8 cellular contexts compared by ENCODE assay signal in genomic region chr14:91323671-91324605, GRCh38.
DNase-seq lines count a peak whose midpoint lies in the region; ATAC-seq and TF ChIP-seq lines count a peak whose summit lies in the region.

No MANE protein-coding gene starts in this region.

- H4K20me1 ChIP-seq in PC-9 (ENCODE audit: insufficient read depth): no peaks in the 10 kb centered on the region

- no peaks in the 10 kb centered on the region for H3K9me3 Mint-ChIP-seq in activated T-helper 17 cell treated with anti-CD3 and anti-CD28 coated beads, Interleukin-2, amount 50 U/mL, for 72 hours

- no peaks in the 10 kb centered on the region for H3K27me3 Mint-ChIP-seq in activated T-helper 17 cell treated with anti-CD3 and anti-CD28 coated beads, Interleukin-2, amount 50 U/mL, for 72 hours

- no peaks in the 10 kb centered on the region for H3K9me3 ChIP-seq in PC-9 (ENCODE audit: insufficient read depth, low read depth)

- no peaks in the 10 kb centered on the region for H3K9me2 ChIP-seq in PC-9 (ENCODE audit: insufficient read depth)

- CTCF ChIA-PET in PC-9 (lab: Charles Lee): interaction anchor here (0.9 kb wide), 1 partner anchor 156 kb away, joined by 3 read pairs; no protein-coding TSS in a partner anchor

- peak overlapping the region; percentile 93 for H3K27ac Mint-ChIP-seq in activated T-helper 17 cell treated with anti-CD3 and anti-CD28 coated beads, Interleukin-2, amount 50 U/mL, for 72 hours

- no peak overlapping the region for H3K27ac ChIP-seq in PC-9
- no peak overlapping the region for H3K27ac ChIP-seq in substantia nigra (ENCODE audit: low read depth, low read length, poor library complexity, severe bottlenecking)

- intact Hi-C loops in PC-9 (cut with micrococcal nuclease; ENCODE audit: unreplicated experiment): loop anchor here (1.0 kb wide), 1 partner anchor 94 kb away; no protein-coding TSS in a partner anchor

- peak; percentile 93 for TF ChIP-seq CTCF in PC-9 (conservative IDR thresholded peaks at IDR 0.05)
- TF ChIP-seq CTCF in fibroblast of the aortic adventitia (IDR thresholded peaks at IDR 0.05; ENCODE audit: insufficient read depth, low read length): peak; percentile 94

- no peak overlapping the region for H3K4me3 ChIP-seq in PC-9
- H3K4me3 ChIP-seq in fibroblast of the aortic adventitia (ENCODE audit: low read depth, low read length): peak overlapping the region; percentile 3

- POLR2A ChIA-PET in PC-9 (lab: Charles Lee; ENCODE audit: unreplicated experiment): no interaction called here

- peaks cover 84% of the 10 kb centered on the region for H3K36me3 Mint-ChIP-seq in activated T-helper 17 cell treated with anti-CD3 and anti-CD28 coated beads, Interleukin-2, amount 50 U/mL, for 72 hours (ENCODE audit: low read depth)

- H3K27me3 ChIP-seq in PC-9 (ENCODE audit: insufficient read depth, low read depth): no peaks in the 10 kb centered on the region

- H3K36me3 ChIP-seq in PC-9 (ENCODE audit: low read depth): no peaks in the 10 kb centered on the region

- H3K4me1 ChIP-seq in PC-9 (replicated peaks; ENCODE audit: insufficient read depth): no peaks in the 10 kb centered on the region

- H2AFZ ChIP-seq in PC-9: no peak overlapping the region

- DNase-seq in DMS153 (lab: John Stamatoyannopoulos, UW): peak; percentile 69
- peak in 71 of 76 experiments; percentile 1 to 85 (median 65) for DNase-seq in HUDEP-2 (lab: John Stamatoyannopoulos, UW; ENCODE audit: unreplicated experiment in 76 of 76)
- DNase-seq in PC-9: peak in 1 of 2 experiments; percentile 38
- DNase-seq in fibroblast of the aortic adventitia (ENCODE audit: low read depth): peak; percentile 70
- peak in 53 of 56 donors; percentile 19 to 92 (median 58) for DNase-seq in nucleus accumbens (lab: John Stamatoyannopoulos, UW)
- peak in 48 of 49 donors; percentile 7 to 92 (median 60) for DNase-seq in substantia nigra (lab: John Stamatoyannopoulos, UW)

- no peaks in the 10 kb centered on the region for H3K79me2 ChIP-seq in PC-9 (ENCODE audit: low read depth)

- ATAC-seq in GM21423 (IDR thresholded peaks at IDR 0.05; ENCODE audit: unreplicated experiment): peak; percentile 61
- peak; percentile 85 for ATAC-seq in activated T-helper 17 cell treated with anti-CD3 and anti-CD28 coated beads, Interleukin-2, amount 50 U/mL, for 72 hours (replicated peaks)

- H3F3A ChIP-seq in PC-9 (ENCODE audit: insufficient read depth, low read depth): no peaks in the 10 kb centered on the region

- no peak overlapping the region for H3K4me2 ChIP-seq in PC-9

- no TSS peak for BruUV-seq in PC-9 (replicated peaks; lab: Mats Ljungman, UMichigan)

- H3K4me3 Mint-ChIP-seq in activated T-helper 17 cell treated with anti-CD3 and anti-CD28 coated beads, Interleukin-2, amount 50 U/mL, for 72 hours: peak overlapping the region; percentile 86

- H3K4me1 Mint-ChIP-seq in activated T-helper 17 cell treated with anti-CD3 and anti-CD28 coated beads, Interleukin-2, amount 50 U/mL, for 72 hours: peaks cover 22% of the 10 kb centered on the region
